Comparison of ENCODE assay signal across 9 cellular contexts in the genomic region with DNA sequence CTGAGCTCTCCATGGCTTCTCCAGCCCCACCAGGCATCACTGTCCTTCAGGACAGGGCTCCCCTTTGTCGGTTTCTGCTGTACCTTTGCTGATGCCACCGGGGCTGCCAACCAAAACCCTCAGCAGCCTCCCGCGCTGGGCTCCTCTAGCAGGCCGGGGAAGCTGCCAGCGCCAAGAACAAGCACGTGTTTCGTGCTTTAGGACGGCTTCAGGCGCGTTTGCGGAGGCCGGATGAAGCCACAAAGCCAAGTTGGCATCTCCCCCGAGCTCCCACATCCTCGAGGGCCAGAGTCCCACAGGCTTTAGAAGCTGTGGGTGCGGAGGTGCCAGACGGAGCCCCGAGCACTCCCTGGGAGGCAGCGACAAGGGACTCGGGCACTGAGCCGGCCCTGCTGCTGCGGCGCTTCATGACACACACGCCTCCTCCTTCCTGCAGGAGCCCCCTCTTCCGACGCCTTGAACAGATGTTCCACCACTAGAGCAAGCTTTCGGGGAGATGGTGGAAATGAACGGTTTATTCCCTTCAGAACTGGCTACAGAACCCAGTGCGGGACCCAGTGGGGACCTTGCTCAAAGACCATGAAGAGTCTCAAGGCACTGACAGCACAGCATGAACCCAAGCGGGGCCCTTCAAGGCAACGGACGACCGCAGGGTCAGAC. TPM values are rescaled to one million over a fixed set of nuclear protein-coding genes. Genes with fewer than 3 reads are reported as not detected.
DNase-seq lines count a peak whose midpoint lies in the region; ATAC-seq, FAIRE-seq and TF ChIP-seq lines count a peak whose summit lies in the region.
"Had no signal": no experiment of that assay in that cellular context is flagged by ENCODE, and none has a peak within 500 bp of the region (broad histone marks: within the 10 kb centered on the region; RNA-seq: fewer than 3 reads in every experiment).

No MANE protein-coding gene starts in this region.

- peak overlapping the region in 2 of 12 donors; percentile 22 to 37 for H3K27ac ChIP-seq in heart left ventricle
- H3K27ac ChIP-seq: gastrocnemius medialis had no signal

- intact Hi-C loops in heart left ventricle (cut with DNase I), result no loop called here

- WGBS in heart left ventricle, 4 donors, result 67 to 78% (median 69%) methylated on average over 29 to 33 of the region's 33 CpGs

- ATAC-seq in heart left ventricle, result no peak
- ATAC-seq in esophagus mucosa, result no peak
- no peak for ATAC-seq in GM18861 (IDR thresholded peaks at IDR 0.05; ENCODE audit: unreplicated experiment)

- no peak overlapping the region for H3K4me3 ChIP-seq in heart left ventricle
- H3K4me3 ChIP-seq: gastrocnemius medialis had no signal

- TF ChIP-seq CTCF in heart left ventricle (IDR thresholded peaks at IDR 0.05), result no peak

- H3K4me1 ChIP-seq in heart left ventricle, result peaks cover 0 to 26% (median 11%) of the 10 kb centered on the region in 12 donors

- no peaks in the 10 kb centered on the region for H3K9me3 ChIP-seq in heart left ventricle
- H3K9me3 ChIP-seq: gastrocnemius medialis had no signal

- H3K27me3 ChIP-seq in heart left ventricle, result peaks cover 0 to 32% (median 20%) of the 10 kb centered on the region in 9 donors

- peak; percentile 87 for DNase-seq in NCI-H2171 treated with DMSO at 0.1 percent for 48 hours (lab: John Stamatoyannopoulos, UW)
- DNase-seq in activated T-cell treated with anti-CD3 and anti-CD28 coated beads for 24 hours (ENCODE audit: low read depth), result peak; percentile 33
- peak in 4 of 5 donors; percentile 4 to 63 (median 18) for DNase-seq in heart left ventricle
- DNase-seq in stimulated activated CD4-positive, alpha-beta T cell treated with anti-CD3 and anti-CD28 coated beads, Interleukin-4, amount 100 ng/mL, for 24 hours, result peak; percentile 56
- no peak for DNase-seq in NCI-H1417 (lab: John Stamatoyannopoulos, UW)
- DNase-seq in GM12892 (ENCODE audit: insufficient read length), result no peak

- no peaks in the 10 kb centered on the region for H3K36me3 ChIP-seq in heart left ventricle
- H3K36me3 ChIP-seq: gastrocnemius medialis had no signal

- FAIRE-seq in GM12892 (lab: Jason Lieb, UNC), result no peak

- no peak for TF ChIP-seq POLR2A in heart left ventricle (IDR thresholded peaks at IDR 0.05)
- no peak for TF ChIP-seq POLR2A in GM12892 (IDR thresholded peaks at IDR 0.05; ENCODE audit: low read depth, low read length)

RNA-seq across cellular contexts. Expression of gene SARDH, which starts 36.7 kb away (rescaled TPM):
- total RNA-seq in heart left ventricle, result 1 to 10 TPM in 2 of 9 donors, under 1 TPM in 7; 0.23 to 1.7 (median 0.70) TPM
- polyA plus RNA-seq in heart left ventricle, result under 1 TPM; 0.19 to 0.29 TPM
- 0.12 TPM for total RNA-seq in esophagus mucosa
- polyA plus RNA-seq in GM12892 (2012; ENCODE audit: missing spikeins), result not detected

Comparison
In these comparisons a context has a peak if more than half of its experiments do, and no peak if none do; other contexts are left out.
1. DNase-seq: peak in NCI-H2171 treated with DMSO at 0.1 percent for 48 hours (single experiment), activated T-cell treated with anti-CD3 and anti-CD28 coated beads for 24 hours (single experiment), heart left ventricle (4 of 5) and stimulated activated CD4-positive, alpha-beta T cell treated with anti-CD3 and anti-CD28 coated beads, Interleukin-4, amount 100 ng/mL, for 24 hours (single experiment); none in NCI-H1417 (0 of 3) and GM12892 (single experiment).